ENCODE assay signal across 11 cellular contexts in genomic region chr3:68256635-68257034, GRCh38.
DNase-seq lines count a peak whose midpoint lies in the region; ATAC-seq, FAIRE-seq and TF ChIP-seq lines count a peak whose summit lies in the region.
"Had no signal": no experiment of that assay in that cellular context is flagged by ENCODE, and none has a peak within 500 bp of the region (broad histone marks: within the 10 kb centered on the region; RNA-seq: fewer than 3 reads in every experiment).

No MANE protein-coding gene starts in this region.

- no peaks in the 10 kb centered on the region for H3K79me1 ChIP-seq in mesendoderm (ENCODE audit: low read length)

- H3K36me3 ChIP-seq in Loucy (ENCODE audit: insufficient read depth, low read length) (no peaks in the 10 kb centered on the region), mesendoderm (ENCODE audit: control insufficient read depth, insufficient read depth, low read length) (no peaks in the 10 kb centered on the region)

- H3K4ac ChIP-seq in mesendoderm (ENCODE audit: low read depth, low read length), result no peak overlapping the region

- no peak overlapping the region for H4K5ac ChIP-seq in mesendoderm (ENCODE audit: low read length)

- H2BK120ac ChIP-seq in mesendoderm (ENCODE audit: low read depth, low read length), result no peak overlapping the region

- no peaks in the 10 kb centered on the region for H3F3A ChIP-seq in Loucy (ENCODE audit: low read depth)

- no peak overlapping the region for H2BK5ac ChIP-seq in mesendoderm (ENCODE audit: low read length)

- no peak overlapping the region for H3K23ac ChIP-seq in mesendoderm (ENCODE audit: low read length)

- WGBS in mesendoderm (ENCODE audit: extremely low coverage, insufficient coverage, low lambda C conversion rate), result no CpG with 5 or more reads among the region's 1 CpG

- no peaks in the 10 kb centered on the region for H3K9me3 ChIP-seq in Loucy (ENCODE audit: insufficient read depth, low read depth, low read length)

- H3K4me3 ChIP-seq in Loucy (ENCODE audit: low read length, poor library complexity, severe bottlenecking) (no peak overlapping the region), mesendoderm (ENCODE audit: low read length) (no peak overlapping the region)

- H3K4me2 ChIP-seq in Loucy (ENCODE audit: low read depth, low read length, poor library complexity, severe bottlenecking) (no peak overlapping the region), mesendoderm (ENCODE audit: low read length) (no peak overlapping the region)

- H4K8ac ChIP-seq in mesendoderm (ENCODE audit: low read depth, low read length), result no peak overlapping the region

- no peak overlapping the region for H3K27ac ChIP-seq in mesendoderm (ENCODE audit: low read depth, low read length)
- H3K27ac ChIP-seq: HL-60 had no signal

- no peak overlapping the region for H2AFZ ChIP-seq in Loucy (ENCODE audit: low read length)

- no peaks in the 10 kb centered on the region for H3K4me1 ChIP-seq in Loucy (ENCODE audit: insufficient read depth, low read length, poor library complexity, severe bottlenecking)
- H3K4me1 ChIP-seq in mesendoderm (ENCODE audit: control insufficient read depth, low read depth, low read length), result no peaks in the 10 kb centered on the region

- H3K56ac ChIP-seq in mesendoderm (ENCODE audit: low read length), result no peak overlapping the region

- no peak for ATAC-seq in GM18511 (IDR thresholded peaks at IDR 0.05; ENCODE audit: unreplicated experiment)
- ATAC-seq in HG02884 (IDR thresholded peaks at IDR 0.05; ENCODE audit: unreplicated experiment), result no peak

- no peak overlapping the region for H3K18ac ChIP-seq in mesendoderm (ENCODE audit: low read length)

- no peak for FAIRE-seq in D721Med (lab: Jason Lieb, UNC)

- no peak overlapping the region for H3K9ac ChIP-seq in Loucy (ENCODE audit: low read depth, low read length, poor library complexity, severe bottlenecking)
- no peak overlapping the region for H3K9ac ChIP-seq in mesendoderm (ENCODE audit: low read length)

- TF ChIP-seq CTCF in D721Med (IDR thresholded peaks at IDR 0.05; ENCODE audit: insufficient read depth, missing control alignments) (peak; percentile 55), Loucy (conservative IDR thresholded peaks at IDR 0.05; ENCODE audit: low read length) (peak; percentile 31; the same call in 1 of the 2 replicates)

- H3K27me3 ChIP-seq in Loucy (ENCODE audit: insufficient read depth, low read length, poor library complexity, severe bottlenecking) (no peaks in the 10 kb centered on the region), mesendoderm (ENCODE audit: insufficient read depth, low read length, poor library complexity) (no peaks in the 10 kb centered on the region)

- H2AK5ac ChIP-seq in mesendoderm (ENCODE audit: low read length), result no peak overlapping the region

- H3K79me2 ChIP-seq in Loucy (ENCODE audit: insufficient read depth, low read length) (no peaks in the 10 kb centered on the region), mesendoderm (ENCODE audit: control insufficient read depth, insufficient read depth, low read length) (no peaks in the 10 kb centered on the region)

- DNase-seq in D721Med (ENCODE audit: insufficient read length, low spot score) (no peak), activated T-cell treated with anti-CD3 and anti-CD28 coated beads for 1 hour (ENCODE audit: low read depth) (peak; percentile 5), mesendoderm (peak; percentile 46), NCI-H2196 (lab: John Stamatoyannopoulos, UW; ENCODE audit: unreplicated experiment) (no peak), NCI-H1048 (lab: John Stamatoyannopoulos, UW) (no peak)
- DNase-seq: GDM1, GOT3 had no signal

- H2BK15ac ChIP-seq in mesendoderm (replicated peaks; ENCODE audit: low read depth), result no peak overlapping the region

- H3K9me2 ChIP-seq in Loucy (replicated peaks; ENCODE audit: low read depth, low read length), result no peaks in the 10 kb centered on the region

- no peaks in the 10 kb centered on the region for H4K20me1 ChIP-seq in Loucy (ENCODE audit: insufficient read depth, low read length, poor library complexity, severe bottlenecking)

Comparison
In these comparisons a context has a peak if more than half of its experiments do, and no peak if none do; other contexts are left out.
1. DNase-seq: peak in activated T-cell treated with anti-CD3 and anti-CD28 coated beads for 1 hour (single experiment) and mesendoderm (single experiment); none in D721Med (single experiment), NCI-H2196 (single experiment) and NCI-H1048 (single experiment).